In the genomic region with DNA sequence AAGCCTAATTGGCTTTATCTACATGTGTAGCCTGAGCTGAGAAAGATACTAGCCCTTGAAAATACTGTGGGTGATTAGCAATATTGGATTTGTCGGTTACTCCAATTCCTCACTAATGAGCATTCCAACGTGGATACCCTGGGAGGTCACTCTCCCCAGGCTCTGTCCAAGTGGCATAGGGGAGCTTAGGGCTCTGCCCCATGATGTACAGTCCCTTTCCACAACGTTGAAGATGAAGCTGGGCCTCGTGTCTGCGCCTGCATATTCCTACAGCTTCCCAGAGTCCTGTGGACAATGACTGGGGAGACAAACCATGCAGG, we compare ENCODE assay signal across 8 cellular contexts. TPM values are rescaled to one million over a fixed set of nuclear protein-coding genes. Genes with fewer than 3 reads are reported as not detected.
DNase-seq lines count a peak whose midpoint lies in the region; ATAC-seq and TF ChIP-seq lines count a peak whose summit lies in the region.

No MANE protein-coding gene starts in this region.

- H2BK5ac ChIP-seq in mesendoderm (ENCODE audit: low read length): no peak overlapping the region

- peaks cover 17% of the 10 kb centered on the region for H3K79me2 ChIP-seq in mesendoderm (ENCODE audit: control insufficient read depth, insufficient read depth, low read length)

- peaks cover 68% of the 10 kb centered on the region for H3K36me3 ChIP-seq in HUES64 (ENCODE audit: insufficient read depth, low read length)
- peaks cover 63% of the 10 kb centered on the region for H3K36me3 ChIP-seq in adipocyte (ENCODE audit: control insufficient read depth, insufficient read depth, low read length, severe bottlenecking)
- peaks cover 27% of the 10 kb centered on the region for H3K36me3 ChIP-seq in mesendoderm (ENCODE audit: control insufficient read depth, insufficient read depth, low read length)

- H4K5ac ChIP-seq in mesendoderm (ENCODE audit: low read length): no peak overlapping the region

- no peak overlapping the region for H3K23ac ChIP-seq in mesendoderm (ENCODE audit: low read length)

- no peak overlapping the region for H2AK5ac ChIP-seq in mesendoderm (ENCODE audit: low read length)

- H2BK120ac ChIP-seq in mesendoderm (ENCODE audit: low read depth, low read length): no peak overlapping the region

- H3K79me1 ChIP-seq in mesendoderm (ENCODE audit: low read length): peaks cover 5% of the 10 kb centered on the region

- H4K8ac ChIP-seq in mesendoderm (ENCODE audit: low read depth, low read length): no peak overlapping the region

- H3K27me3 ChIP-seq in AG04450 (ENCODE audit: control insufficient read depth, insufficient read depth, low read length) (no peaks in the 10 kb centered on the region), HUES64 (ENCODE audit: insufficient read depth, low read length) (no peaks in the 10 kb centered on the region), adipocyte (replicated peaks; ENCODE audit: control insufficient read depth, insufficient read depth, low read length) (no peaks in the 10 kb centered on the region), mesendoderm (ENCODE audit: insufficient read depth, low read length, poor library complexity) (no peaks in the 10 kb centered on the region)

- POLR2A ChIA-PET in AG04450 (lab: Yijun Ruan, JAX): interaction anchor here (1.1 to 2.3 kb wide), 5 partner anchors 70 to 273 kb away, joined by 3 to 13 read pairs (median 7); a partner anchor contains a TSS

- H3K9me3 ChIP-seq in AG04450 (ENCODE audit: control insufficient read depth, insufficient read depth, low read length): no peaks in the 10 kb centered on the region
- no peaks in the 10 kb centered on the region for H3K9me3 ChIP-seq in HUES64 (ENCODE audit: insufficient read depth, low read depth, low read length)
- no peaks in the 10 kb centered on the region for H3K9me3 ChIP-seq in adipocyte (ENCODE audit: control insufficient read depth, low read length)

- CTCF ChIA-PET in AG04450 (lab: Charles Lee): interaction anchor here (2.0 to 2.9 kb wide), 3 partner anchors 9 to 149 kb away, joined by 7 to 8 read pairs (median 8); no protein-coding TSS in a partner anchor

- peak overlapping the region; percentile 4 for H3K4me2 ChIP-seq in mesendoderm (ENCODE audit: low read length)

- peak overlapping the region; percentile 100 for H3K9ac ChIP-seq in HUES64 (ENCODE audit: low read depth, low read length)
- peak overlapping the region; percentile 93 for H3K9ac ChIP-seq in adipocyte (ENCODE audit: low read length)
- peak overlapping the region; percentile 100 for H3K9ac ChIP-seq in mesendoderm (ENCODE audit: low read length)

- H3K18ac ChIP-seq in mesendoderm (ENCODE audit: low read length): peak overlapping the region; percentile 76

- 49% methylated on average over 4 of the region's 5 CpGs for WGBS in HUES64
- no CpG with 5 or more reads among the region's 5 CpGs for WGBS in mesendoderm (ENCODE audit: extremely low coverage, insufficient coverage, low lambda C conversion rate)

- H3K56ac ChIP-seq in mesendoderm (ENCODE audit: low read length): peak overlapping the region; percentile 98

- no peak for TF ChIP-seq CTCF in AG04450 (IDR thresholded peaks at IDR 0.05; ENCODE audit: low read depth, low read length)

- H2BK15ac ChIP-seq in mesendoderm (replicated peaks; ENCODE audit: low read depth): no peak overlapping the region

- H3K4me3 ChIP-seq in AG04450 (ENCODE audit: low read depth, low read length): peak overlapping the region; percentile 95
- peak overlapping the region; percentile 78 for H3K4me3 ChIP-seq in HUES64 (ENCODE audit: low read length)
- peak overlapping the region; percentile 86 for H3K4me3 ChIP-seq in adipocyte (ENCODE audit: low read length)
- H3K4me3 ChIP-seq in mesendoderm (ENCODE audit: low read length): peak overlapping the region; percentile 96

- H3K4ac ChIP-seq in mesendoderm (ENCODE audit: low read depth, low read length): peak overlapping the region; percentile 41

- DNase-seq in AG04450 (ENCODE audit: low read depth, low spot score) (no peak), adipocyte (ENCODE audit: low read depth) (no peak), mesendoderm (peak; percentile 47), GM03348 (ENCODE audit: low spot score) (no peak), NCI-H146 (lab: John Stamatoyannopoulos, UW) (no peak), NCI-H345 (lab: John Stamatoyannopoulos, UW) (no peak)

- H3K4me1 ChIP-seq in HUES64 (ENCODE audit: insufficient read depth, low read length): peaks cover 13% of the 10 kb centered on the region
- H3K4me1 ChIP-seq in adipocyte (ENCODE audit: control insufficient read depth, insufficient read depth, low read length): peaks cover 33% of the 10 kb centered on the region
- peaks cover 3% of the 10 kb centered on the region for H3K4me1 ChIP-seq in mesendoderm (ENCODE audit: control insufficient read depth, low read depth, low read length)

- H3K27ac ChIP-seq in AG04450 (ENCODE audit: low read depth, low read length) (peak overlapping the region; percentile 85), HUES64 (ENCODE audit: low read depth, low read length) (peak overlapping the region; percentile 98), mesendoderm (ENCODE audit: low read depth, low read length) (peak overlapping the region; percentile 88)

- ATAC-seq in HG02852 (IDR thresholded peaks at IDR 0.05; ENCODE audit: unreplicated experiment): no peak

RNA-seq across cellular contexts. Expression of a gene that starts 2.6 kb away (rescaled TPM):
- 22.4 and 24.0 TPM in 2 replicates for polyA plus RNA-seq in AG04450 (2011; rRNA removed)
- 27.2 and 44.4 TPM in 2 replicates for polyA minus RNA-seq in AG04450 (2011; rRNA and poly(A)+ RNA removed)
- 73.4 TPM for polyA plus RNA-seq in HUES64 (2013, experiment 1 of 2)
- 66.6 TPM for polyA plus RNA-seq in HUES64 (2013, experiment 2 of 2)
- polyA plus RNA-seq in mesendoderm (2013, experiment 1 of 2): 84.3 TPM
- 84.2 TPM for polyA plus RNA-seq in mesendoderm (2013, experiment 2 of 2)

RNA-seq across cellular contexts. Expression of a gene that starts 44.5 kb away (rescaled TPM):
- polyA plus RNA-seq in AG04450 (2011; rRNA removed): 29.4 and 30.1 TPM in 2 replicates
- polyA minus RNA-seq in AG04450 (2011; rRNA and poly(A)+ RNA removed): 12.0 and 13.2 TPM in 2 replicates
- polyA plus RNA-seq in HUES64 (2013, experiment 1 of 2): 23.9 TPM
- 22.3 TPM for polyA plus RNA-seq in HUES64 (2013, experiment 2 of 2)
- polyA plus RNA-seq in mesendoderm (2013, experiment 1 of 2): 20.8 TPM
- 23.7 TPM for polyA plus RNA-seq in mesendoderm (2013, experiment 2 of 2)
